ENCODE assay signal across 8 cellular contexts in genomic region chr15:72797338-72797689, GRCh38. TPM values are rescaled to one million over a fixed set of nuclear protein-coding genes. Genes with fewer than 3 reads are reported as not detected.
DNase-seq lines count a peak whose midpoint lies in the region; ATAC-seq and TF ChIP-seq lines count a peak whose summit lies in the region.

No MANE protein-coding gene starts in this region.

- H3K4me2 ChIP-seq in DOHH2 (ENCODE audit: low read length): peak overlapping the region; percentile 77

- intact Hi-C loops in prostate gland (cut with DNase I): loop anchor here (1.0 kb wide), 1 partner anchor 284 kb away; no protein-coding TSS in a partner anchor

- H3K27me3 ChIP-seq in DOHH2 (ENCODE audit: control insufficient read depth, low read length) (peaks cover 30% of the 10 kb centered on the region), SJSA1 (replicated peaks) (no peaks in the 10 kb centered on the region), prostate gland (replicated peaks; ENCODE audit: insufficient read depth) (no peaks in the 10 kb centered on the region), foreskin keratinocyte (peaks cover 34% of the 10 kb centered on the region)

- H3K4me3 ChIP-seq in DOHH2 (ENCODE audit: low read length) (peak overlapping the region; percentile 67), SJSA1 (peak overlapping the region; percentile 47), fibroblast of villous mesenchyme (ENCODE audit: low read depth, low read length) (peak overlapping the region; percentile 45), prostate gland (peak overlapping the region; percentile 36 to 45)

- no peaks in the 10 kb centered on the region for H4K20me1 ChIP-seq in DOHH2 (ENCODE audit: control insufficient read depth, insufficient read depth, low read depth, low read length)

- DNase-seq in SJSA1 (ENCODE audit: low read depth in 1 of 2, low spot score in 2 of 2): no peak
- DNase-seq in fibroblast of villous mesenchyme (ENCODE audit: low read depth): no peak
- DNase-seq in prostate gland (ENCODE audit: low spot score): no peak
- no peak for DNase-seq in foreskin keratinocyte
- no peak for DNase-seq in SK-N-DZ (ENCODE audit: low spot score)

- H3K36me3 ChIP-seq in DOHH2 (ENCODE audit: control insufficient read depth, low read length) (no peaks in the 10 kb centered on the region), SJSA1 (no peaks in the 10 kb centered on the region), prostate gland (no peaks in the 10 kb centered on the region)

- TF ChIP-seq CTCF in DOHH2 (IDR thresholded peaks at IDR 0.05; ENCODE audit: low read depth, low read length, poor library complexity, severe bottlenecking) (no peak), fibroblast of villous mesenchyme (IDR thresholded peaks at IDR 0.05; ENCODE audit: insufficient read depth, low read depth, low read length) (no peak), prostate gland (IDR thresholded peaks at IDR 0.05) (no peak), foreskin keratinocyte (conservative IDR thresholded peaks at IDR 0.05) (no peak)

- 15% methylated on average over 12 of the region's 12 CpGs for WGBS in prostate gland

- H3K9me3 ChIP-seq in DOHH2 (ENCODE audit: control insufficient read depth, insufficient read depth, low read length): no peaks in the 10 kb centered on the region
- no peaks in the 10 kb centered on the region for H3K9me3 ChIP-seq in SJSA1 (replicated peaks)
- no peaks in the 10 kb centered on the region for H3K9me3 ChIP-seq in prostate gland

- no peak for ATAC-seq in HG02852 (IDR thresholded peaks at IDR 0.05; ENCODE audit: unreplicated experiment)
- ATAC-seq in foreskin keratinocyte: no peak
- no peak for ATAC-seq in HG03280 (IDR thresholded peaks at IDR 0.05; ENCODE audit: unreplicated experiment)

- H3K4me1 ChIP-seq in DOHH2 (ENCODE audit: control insufficient read depth, low read length): peaks cover 4% of the 10 kb centered on the region; the same call in 1 of the 2 replicates
- peaks cover 25% of the 10 kb centered on the region for H3K4me1 ChIP-seq in SJSA1 (replicated peaks)
- no peaks in the 10 kb centered on the region for H3K4me1 ChIP-seq in prostate gland (replicated peaks)
- no peaks in the 10 kb centered on the region for H3K4me1 ChIP-seq in foreskin keratinocyte

- no peaks in the 10 kb centered on the region for H3K79me2 ChIP-seq in DOHH2 (ENCODE audit: control insufficient read depth, low read length)

- H3K9me2 ChIP-seq in DOHH2 (replicated peaks; ENCODE audit: control insufficient read depth, low read length): no peaks in the 10 kb centered on the region

- no peak for TF ChIP-seq POLR2A in prostate gland (IDR thresholded peaks at IDR 0.05)

- no peaks in the 10 kb centered on the region for H3F3A ChIP-seq in DOHH2 (ENCODE audit: control insufficient read depth, insufficient read depth)

- H3K27ac ChIP-seq in DOHH2 (ENCODE audit: low read depth, low read length) (no peak overlapping the region), SJSA1 (peak overlapping the region; percentile 63), prostate gland (peak overlapping the region in 1 of 2 donors; percentile 5), foreskin keratinocyte (no peak overlapping the region)

RNA-seq across cellular contexts. Expression of gene ADPGK, which starts 13.8 kb away (rescaled TPM):
- 57.7 and 83.8 TPM in 2 replicates for total RNA-seq in SJSA1 (2014; rRNA removed; shearing (Covaris generic))
- total RNA-seq in fibroblast of villous mesenchyme (51.5 and 74.7 TPM in 2 replicates), prostate gland (100 to 1,000 TPM in 1 of 2 donors, 10 to 100 TPM in 1; 74.6 to 102 TPM), foreskin keratinocyte (36.6 and 40.5 TPM in 2 replicates)
- polyA plus RNA-seq in foreskin keratinocyte: 23.8 and 29.6 TPM in 2 replicates
- 54.5 and 75.7 TPM in 2 replicates for polyA plus RNA-seq in SK-N-DZ (2014; cell fraction: cytosol; rRNA removed)
- polyA plus RNA-seq in SK-N-DZ (2014; cell fraction: nucleus; rRNA removed): 60.2 and 77.2 TPM in 2 replicates
